Comparison of ENCODE assay signal across 1 cellular context in genomic region chr2:219569635-219570034, GRCh38.
TF ChIP-seq lines count a peak whose summit lies in the region.

No MANE protein-coding gene starts in this region.

TF ChIP-seq in GM23338, 12 proteins besides CTCF, POLR2A, EP300 and RAD21:
- TF ChIP-seq EZH2 (IDR thresholded peaks at IDR 0.05; ENCODE audit: low read depth, unreplicated experiment): peak; percentile 32
- TF ChIP-seq ZNF462 (CRISPR knock-in tag; IDR thresholded peaks at IDR 0.05): no peak
- TF ChIP-seq ZNF331 (CRISPR knock-in tag; IDR thresholded peaks at IDR 0.05; ENCODE audit: low read depth): no peak
